ENCODE assay signal across 1 cellular context in the genomic region with DNA sequence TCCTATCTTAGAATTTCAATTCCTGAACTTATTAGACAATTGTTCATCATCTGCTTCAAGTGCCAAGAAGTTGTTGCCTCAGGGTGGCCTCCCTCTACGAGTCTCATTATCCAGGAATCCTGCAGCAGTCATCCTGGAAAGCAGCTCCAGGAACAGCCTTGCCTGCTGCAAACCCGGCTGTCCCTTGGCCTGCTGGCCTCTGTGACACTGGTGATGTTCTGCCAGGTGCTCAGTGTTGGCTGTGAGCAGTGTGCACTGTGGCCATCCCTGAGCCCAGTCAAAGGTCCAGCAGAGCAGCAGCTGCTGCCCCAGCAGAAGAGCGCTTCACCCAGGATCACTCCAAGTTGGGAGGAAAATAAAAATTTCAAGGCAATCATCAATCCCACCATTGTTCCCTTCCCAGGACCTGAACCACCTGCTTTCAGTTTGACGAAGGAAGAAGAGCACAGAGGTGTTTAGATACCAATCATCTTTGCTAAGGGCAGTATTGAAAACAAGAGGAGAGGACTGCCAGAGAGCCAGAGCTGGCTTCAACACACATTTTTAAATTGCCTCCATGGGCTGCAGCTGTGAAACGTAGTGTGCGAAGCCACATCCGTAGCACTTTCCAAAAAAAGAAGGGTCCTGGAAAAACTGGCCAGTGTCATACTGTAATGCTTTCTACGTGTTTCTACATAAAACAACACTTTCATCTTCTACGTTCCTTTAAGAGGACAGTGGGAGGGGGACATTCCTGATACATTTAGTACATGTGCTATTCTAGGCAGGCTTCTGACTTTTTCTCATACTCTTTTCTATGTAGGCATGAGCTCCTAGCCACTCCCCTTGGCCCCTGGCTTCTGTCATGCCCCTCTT.
TF ChIP-seq lines count a peak whose summit lies in the region.

No MANE protein-coding gene starts in this region.

TF ChIP-seq in GM23338, 12 proteins besides CTCF, POLR2A, EP300 and RAD21 (continued from another document):
- TF ChIP-seq, protein P1, sequence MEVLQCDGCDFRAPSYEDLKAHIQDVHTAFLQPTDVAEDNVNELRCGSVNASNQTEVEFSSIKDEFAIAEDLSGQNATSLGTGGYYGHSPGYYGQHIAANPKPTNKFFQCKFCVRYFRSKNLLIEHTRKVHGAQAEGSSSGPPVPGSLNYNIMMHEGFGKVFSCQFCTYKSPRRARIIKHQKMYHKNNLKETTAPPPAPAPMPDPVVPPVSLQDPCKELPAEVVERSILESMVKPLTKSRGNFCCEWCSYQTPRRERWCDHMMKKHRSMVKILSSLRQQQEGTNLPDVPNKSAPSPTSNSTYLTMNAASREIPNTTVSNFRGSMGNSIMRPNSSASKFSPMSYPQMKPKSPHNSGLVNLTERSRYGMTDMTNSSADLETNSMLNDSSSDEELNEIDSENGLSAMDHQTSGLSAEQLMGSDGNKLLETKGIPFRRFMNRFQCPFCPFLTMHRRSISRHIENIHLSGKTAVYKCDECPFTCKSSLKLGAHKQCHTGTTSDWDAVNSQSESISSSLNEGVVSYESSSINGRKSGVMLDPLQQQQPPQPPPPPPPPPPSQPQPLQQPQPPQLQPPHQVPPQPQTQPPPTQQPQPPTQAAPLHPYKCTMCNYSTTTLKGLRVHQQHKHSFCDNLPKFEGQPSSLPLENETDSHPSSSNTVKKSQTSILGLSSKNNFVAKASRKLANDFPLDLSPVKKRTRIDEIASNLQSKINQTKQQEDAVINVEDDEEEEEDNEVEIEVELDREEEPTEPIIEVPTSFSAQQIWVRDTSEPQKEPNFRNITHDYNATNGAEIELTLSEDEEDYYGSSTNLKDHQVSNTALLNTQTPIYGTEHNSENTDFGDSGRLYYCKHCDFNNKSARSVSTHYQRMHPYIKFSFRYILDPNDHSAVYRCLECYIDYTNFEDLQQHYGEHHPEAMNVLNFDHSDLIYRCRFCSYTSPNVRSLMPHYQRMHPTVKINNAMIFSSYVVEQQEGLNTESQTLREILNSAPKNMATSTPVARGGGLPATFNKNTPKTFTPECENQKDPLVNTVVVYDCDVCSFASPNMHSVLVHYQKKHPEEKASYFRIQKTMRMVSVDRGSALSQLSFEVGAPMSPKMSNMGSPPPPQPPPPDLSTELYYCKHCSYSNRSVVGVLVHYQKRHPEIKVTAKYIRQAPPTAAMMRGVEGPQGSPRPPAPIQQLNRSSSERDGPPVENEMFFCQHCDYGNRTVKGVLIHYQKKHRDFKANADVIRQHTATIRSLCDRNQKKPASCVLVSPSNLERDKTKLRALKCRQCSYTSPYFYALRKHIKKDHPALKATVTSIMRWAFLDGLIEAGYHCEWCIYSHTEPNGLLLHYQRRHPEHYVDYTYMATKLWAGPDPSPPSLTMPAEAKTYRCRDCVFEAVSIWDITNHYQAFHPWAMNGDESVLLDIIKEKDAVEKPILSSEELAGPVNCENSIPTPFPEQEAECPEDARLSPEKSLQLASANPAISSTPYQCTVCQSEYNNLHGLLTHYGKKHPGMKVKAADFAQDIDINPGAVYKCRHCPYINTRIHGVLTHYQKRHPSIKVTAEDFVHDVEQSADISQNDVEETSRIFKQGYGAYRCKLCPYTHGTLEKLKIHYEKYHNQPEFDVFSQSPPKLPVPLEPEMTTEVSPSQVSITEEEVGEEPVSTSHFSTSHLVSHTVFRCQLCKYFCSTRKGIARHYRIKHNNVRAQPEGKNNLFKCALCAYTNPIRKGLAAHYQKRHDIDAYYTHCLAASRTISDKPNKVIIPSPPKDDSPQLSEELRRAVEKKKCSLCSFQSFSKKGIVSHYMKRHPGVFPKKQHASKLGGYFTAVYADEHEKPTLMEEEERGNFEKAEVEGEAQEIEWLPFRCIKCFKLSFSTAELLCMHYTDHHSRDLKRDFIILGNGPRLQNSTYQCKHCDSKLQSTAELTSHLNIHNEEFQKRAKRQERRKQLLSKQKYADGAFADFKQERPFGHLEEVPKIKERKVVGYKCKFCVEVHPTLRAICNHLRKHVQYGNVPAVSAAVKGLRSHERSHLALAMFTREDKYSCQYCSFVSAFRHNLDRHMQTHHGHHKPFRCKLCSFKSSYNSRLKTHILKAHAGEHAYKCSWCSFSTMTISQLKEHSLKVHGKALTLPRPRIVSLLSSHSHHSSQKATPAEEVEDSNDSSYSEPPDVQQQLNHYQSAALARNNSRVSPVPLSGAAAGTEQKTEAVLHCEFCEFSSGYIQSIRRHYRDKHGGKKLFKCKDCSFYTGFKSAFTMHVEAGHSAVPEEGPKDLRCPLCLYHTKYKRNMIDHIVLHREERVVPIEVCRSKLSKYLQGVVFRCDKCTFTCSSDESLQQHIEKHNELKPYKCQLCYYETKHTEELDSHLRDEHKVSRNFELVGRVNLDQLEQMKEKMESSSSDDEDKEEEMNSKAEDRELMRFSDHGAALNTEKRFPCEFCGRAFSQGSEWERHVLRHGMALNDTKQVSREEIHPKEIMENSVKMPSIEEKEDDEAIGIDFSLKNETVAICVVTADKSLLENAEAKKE (CRISPR knock-in tag; IDR thresholded peaks at IDR 0.05) = no peak
- TF ChIP-seq ZNF331 (CRISPR knock-in tag; IDR thresholded peaks at IDR 0.05; ENCODE audit: low read depth) = no peak
- TF ChIP-seq NANOG (IDR thresholded peaks at IDR 0.05; ENCODE audit: borderline replicate concordance) = no peak
- TF ChIP-seq EZH2 (IDR thresholded peaks at IDR 0.05; ENCODE audit: low read depth, unreplicated experiment) = no peak
- TF ChIP-seq STAT1 (IDR thresholded peaks at IDR 0.05; ENCODE audit: unreplicated experiment) = no peak
